Comparison of ENCODE assay signal across 8 cellular contexts in the genomic region with DNA sequence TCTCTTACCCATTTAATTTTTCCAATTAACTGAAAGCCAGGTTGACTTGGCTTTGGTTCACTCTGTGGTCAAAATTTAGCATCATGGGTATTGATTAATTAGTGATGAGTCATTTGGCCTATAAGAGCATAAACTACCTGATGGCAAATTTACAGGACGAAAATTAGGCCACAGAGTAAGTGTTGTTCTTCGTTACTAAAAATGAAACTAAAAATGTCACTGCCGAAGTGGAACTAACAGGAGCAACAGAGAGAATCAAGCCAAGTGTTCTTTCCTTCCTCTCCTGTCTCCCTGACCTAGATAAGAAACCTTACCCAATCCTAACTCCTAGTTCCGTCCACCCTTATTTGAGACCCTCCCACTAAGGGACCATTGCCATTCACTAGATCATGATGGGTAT.
DNase-seq lines count a peak whose midpoint lies in the region; ATAC-seq and TF ChIP-seq lines count a peak whose summit lies in the region.

No MANE protein-coding gene starts in this region.

- no peak overlapping the region for H2BK5ac ChIP-seq in H9 (ENCODE audit: insufficient read length, low read length)

- no peak overlapping the region for H4K91ac ChIP-seq in H9 (ENCODE audit: insufficient read length, low read depth, low read length)

- H2BK20ac ChIP-seq in H9 (ENCODE audit: low read depth, low read length, poor library complexity, severe bottlenecking): no peak overlapping the region

- DNase-seq in CD8-positive, alpha-beta T cell: no peak
- DNase-seq in activated naive CD8-positive, alpha-beta T cell treated with anti-CD3 and anti-CD28 coated beads for 36 hours: no peak
- DNase-seq in NCI-H748 (lab: John Stamatoyannopoulos, UW; ENCODE audit: unreplicated experiment) (no peak), H9 (no peak), SHP77 (lab: John Stamatoyannopoulos, UW) (no peak)

- no peak overlapping the region for H3K23ac ChIP-seq in H9 (ENCODE audit: insufficient read length, low read depth, low read length)

- peaks cover 5% of the 10 kb centered on the region for H3K4me1 ChIP-seq in CD8-positive, alpha-beta T cell (ENCODE audit: insufficient read depth, low read length)
- H3K4me1 ChIP-seq in mucosa of rectum (ENCODE audit: control insufficient read depth in 2 of 2, insufficient read depth in 2 of 2, low read length in 2 of 2): no peaks in the 10 kb centered on the region
- no peaks in the 10 kb centered on the region for H3K4me1 ChIP-seq in H9 (ENCODE audit: insufficient read depth, low read length)

- H2AFZ ChIP-seq in H9 (ENCODE audit: low read length): no peak overlapping the region

- H3K4me3 Mint-ChIP-seq in CD8-positive, alpha-beta T cell: peak overlapping the region; percentile 81
- peak overlapping the region; percentile 36 for H3K4me3 Mint-ChIP-seq in activated naive CD8-positive, alpha-beta T cell treated with anti-CD3 and anti-CD28 coated beads for 36 hours
- no peak overlapping the region for H3K4me3 Mint-ChIP-seq in H9

- ATAC-seq in CD8-positive, alpha-beta T cell: no peak
- ATAC-seq in GM19468 (IDR thresholded peaks at IDR 0.05; ENCODE audit: extremely low read depth, unreplicated experiment): peak; percentile 83
- ATAC-seq in HG03521 (IDR thresholded peaks at IDR 0.05; ENCODE audit: unreplicated experiment): peak; percentile 74

- no peaks in the 10 kb centered on the region for H3K27me3 Mint-ChIP-seq in CD8-positive, alpha-beta T cell (ENCODE audit: low read depth)
- H3K27me3 Mint-ChIP-seq in activated naive CD8-positive, alpha-beta T cell treated with anti-CD3 and anti-CD28 coated beads for 36 hours: peaks cover 3% of the 10 kb centered on the region
- H3K27me3 Mint-ChIP-seq in H9 (ENCODE audit: low read depth): no peaks in the 10 kb centered on the region

- H3K27ac Mint-ChIP-seq in CD8-positive, alpha-beta T cell: peak overlapping the region; percentile 35
- no peak overlapping the region for H3K27ac Mint-ChIP-seq in activated naive CD8-positive, alpha-beta T cell treated with anti-CD3 and anti-CD28 coated beads for 36 hours
- H3K27ac Mint-ChIP-seq in H9: no peak overlapping the region

- H3K36me3 Mint-ChIP-seq in CD8-positive, alpha-beta T cell: no peaks in the 10 kb centered on the region
- H3K36me3 Mint-ChIP-seq in activated naive CD8-positive, alpha-beta T cell treated with anti-CD3 and anti-CD28 coated beads for 36 hours: no peaks in the 10 kb centered on the region
- H3K36me3 Mint-ChIP-seq in H9 (ENCODE audit: insufficient read depth in 1 of 3, low read depth in 3 of 3): no peaks in the 10 kb centered on the region

- no peaks in the 10 kb centered on the region for H4K20me1 ChIP-seq in H9 (ENCODE audit: control insufficient read depth, insufficient read depth, insufficient read length)

- H3K79me2 ChIP-seq in H9 (ENCODE audit: insufficient read depth, low read length): no peaks in the 10 kb centered on the region

- no peak overlapping the region for H2BK12ac ChIP-seq in H9 (ENCODE audit: insufficient read length, low read depth, low read length)

- H3K23me2 ChIP-seq in H9 (ENCODE audit: insufficient read length, low read depth, low read length, poor library complexity, severe bottlenecking): no peaks in the 10 kb centered on the region

- no peak overlapping the region for H2BK15ac ChIP-seq in H9 (ENCODE audit: low read depth, low read length)

- no peak for TF ChIP-seq CTCF in CD8-positive, alpha-beta T cell (IDR thresholded peaks at IDR 0.05)
- no peak for TF ChIP-seq CTCF in H9 (conservative IDR thresholded peaks at IDR 0.05)

- no peak overlapping the region for H3K4me2 ChIP-seq in H9 (ENCODE audit: insufficient read depth, insufficient read length, low read length)

- no peak overlapping the region for H4K5ac ChIP-seq in H9 (ENCODE audit: insufficient read length, low read depth, low read length)

- WGBS in H9 (ENCODE audit: extremely low coverage, insufficient read length, low lambda C conversion rate): no CpG with 5 or more reads among the region's 4 CpGs

- H3K14ac ChIP-seq in H9 (ENCODE audit: insufficient read depth, low read length): no peak overlapping the region

- no peak overlapping the region for H2AK5ac ChIP-seq in H9 (ENCODE audit: insufficient read length, low read length)

- peaks cover 32% of the 10 kb centered on the region for H3K4me1 Mint-ChIP-seq in CD8-positive, alpha-beta T cell (ENCODE audit: low read depth)
- peaks cover 14% of the 10 kb centered on the region for H3K4me1 Mint-ChIP-seq in activated naive CD8-positive, alpha-beta T cell treated with anti-CD3 and anti-CD28 coated beads for 36 hours
- no peaks in the 10 kb centered on the region for H3K4me1 Mint-ChIP-seq in H9

- H3T11ph ChIP-seq in H9 (ENCODE audit: low read length): no peak overlapping the region

- H3K9me3 Mint-ChIP-seq in CD8-positive, alpha-beta T cell: no peaks in the 10 kb centered on the region
- no peaks in the 10 kb centered on the region for H3K9me3 Mint-ChIP-seq in activated naive CD8-positive, alpha-beta T cell treated with anti-CD3 and anti-CD28 coated beads for 36 hours
- H3K9me3 Mint-ChIP-seq in H9: no peaks in the 10 kb centered on the region

- H3K36me3 ChIP-seq in CD8-positive, alpha-beta T cell (ENCODE audit: insufficient read depth, low read length): no peaks in the 10 kb centered on the region
- no peaks in the 10 kb centered on the region for H3K36me3 ChIP-seq in mucosa of rectum (ENCODE audit: control insufficient read depth in 2 of 2, insufficient read depth in 2 of 2, low read length in 2 of 2)

- no peak overlapping the region for H4K8ac ChIP-seq in H9 (replicated peaks; ENCODE audit: insufficient read length, low read depth, low read length)

- no peak overlapping the region for H3K4ac ChIP-seq in H9 (ENCODE audit: low read depth, low read length)

- no peaks in the 10 kb centered on the region for H3K9me3 ChIP-seq in CD8-positive, alpha-beta T cell (ENCODE audit: low read length)
- H3K9me3 ChIP-seq in mucosa of rectum (ENCODE audit: control insufficient read depth in 2 of 2, low read length in 2 of 2): no peaks in the 10 kb centered on the region
- no peaks in the 10 kb centered on the region for H3K9me3 ChIP-seq in H9 (ENCODE audit: control insufficient read depth, low read depth, low read length)

- H2BK120ac ChIP-seq in H9 (ENCODE audit: low read depth, low read length, poor library complexity, severe bottlenecking): no peak overlapping the region

- POLR2A ChIA-PET in CD8-positive, alpha-beta T cell (lab: Charles Lee): no interaction called here

- H3K27ac ChIP-seq in CD8-positive, alpha-beta T cell (ENCODE audit: low read depth, low read length): no peak overlapping the region
- H3K27ac ChIP-seq in mucosa of rectum (ENCODE audit: low read depth in 2 of 2, low read length in 2 of 2) (no peak overlapping the region), H9 (ENCODE audit: insufficient read length, low read depth, low read length) (no peak overlapping the region)

- H3K27me3 ChIP-seq in CD8-positive, alpha-beta T cell (ENCODE audit: insufficient read depth, low read length): no peaks in the 10 kb centered on the region
- H3K27me3 ChIP-seq in mucosa of rectum (ENCODE audit: control insufficient read depth in 2 of 2, insufficient read depth in 2 of 2, low read length in 2 of 2) (no peaks in the 10 kb centered on the region), H9 (ENCODE audit: insufficient read depth, low read length) (no peaks in the 10 kb centered on the region)

- no peaks in the 10 kb centered on the region for H3K79me1 ChIP-seq in H9 (ENCODE audit: insufficient read depth, low read depth, low read length, poor library complexity, severe bottlenecking)

- H3K4me3 ChIP-seq in CD8-positive, alpha-beta T cell (ENCODE audit: low read depth, low read length): peak overlapping the region; percentile 37
- peak overlapping the region; percentile 31 to 63 for H3K4me3 ChIP-seq in mucosa of rectum (ENCODE audit: low read length in 2 of 2)

- H3K18ac ChIP-seq in H9 (ENCODE audit: insufficient read length, low read depth, low read length): no peak overlapping the region

- H3K56ac ChIP-seq in H9 (ENCODE audit: insufficient read length, low read depth, low read length): no peak overlapping the region

- CTCF ChIA-PET in CD8-positive, alpha-beta T cell (lab: Charles Lee): no interaction called here

- H3K9ac ChIP-seq in mucosa of rectum (ENCODE audit: low read depth in 1 of 2, low read length in 2 of 2): no peak overlapping the region
- H3K9ac ChIP-seq in H9 (ENCODE audit: extremely low read depth, insufficient read length, low read length): no peak overlapping the region

- intact Hi-C loops in CD8-positive, alpha-beta T cell (cut with DNase I, micrococcal nuclease): no loop called here

Comparison
In these comparisons a context has a peak if more than half of its experiments do, and no peak if none do; other contexts are left out.
1. H3K4me3 Mint-ChIP-seq: peak in CD8-positive, alpha-beta T cell (single experiment) and activated naive CD8-positive, alpha-beta T cell treated with anti-CD3 and anti-CD28 coated beads for 36 hours (single experiment); none in H9 (0 of 2).